In genomic region chr11:76135491-76135890, GRCh38 we compare ENCODE assay signal across 18 cellular contexts.
"Had no signal": no experiment of that assay in that cellular context is flagged by ENCODE, and none has a peak within 500 bp of the region (broad histone marks: within the 10 kb centered on the region; RNA-seq: fewer than 3 reads in every experiment).

No MANE protein-coding gene starts in this region.

- H3K36me3 ChIP-seq: brain microvascular endothelial cell, ovary, prostate gland, thoracic aorta, vagina had no signal

- H3K27ac ChIP-seq: brain microvascular endothelial cell, ovary, prostate gland, thoracic aorta, vagina had no signal

- H3K4me3 ChIP-seq: heart left ventricle, ovary, prostate gland, thoracic aorta, vagina had no signal

- H3K27me3 ChIP-seq: brain microvascular endothelial cell, heart left ventricle, ovary, vagina had no signal

- H3K9me3 ChIP-seq: heart left ventricle, ovary, prostate gland, thoracic aorta, vagina had no signal

- DNase-seq: activated CD4-positive, alpha-beta T cell treated with anti-CD3 and anti-CD28 coated beads, Interleukin-2, amount 10 ng/mL, durations not matched to agents 24 days and 14 days; activated CD8-positive, alpha-beta T cell treated with anti-CD3 and anti-CD28 coated beads, Interleukin-2, amount 10 ng/mL, durations not matched to agents 7 days and 5 days; activated T-cell treated with anti-CD3 and anti-CD28 coated beads, Interleukin-2, amount 50 U/mL, for 1 hour; aorta; brain microvascular endothelial cell; caudate nucleus; dermis blood vessel endothelial cell; effector CD8-positive, alpha-beta T cell; heart left ventricle; left colon; naive thymus-derived CD8-positive, alpha-beta T cell; ovary; stimulated activated CD4-positive, alpha-beta T cell treated with anti-CD3 and anti-CD28 coated beads, Interleukin-2, amount 100 ng/mL, for 48 hours; stimulated activated CD8-positive, alpha-beta memory T cell treated with anti-CD3 and anti-CD28 coated beads, Interleukin-4, amount 100 ng/mL, for 48 hours; stimulated activated naive CD4-positive, alpha-beta T cell had no signal
